Comparison of ENCODE assay signal across 25 cellular contexts in genomic region chrX:95427389-95427788, GRCh38.
DNase-seq lines count a peak whose midpoint lies in the region; ATAC-seq and TF ChIP-seq lines count a peak whose summit lies in the region.
"Had no signal": no experiment of that assay in that cellular context is flagged by ENCODE, and none has a peak within 500 bp of the region (broad histone marks: within the 10 kb centered on the region; RNA-seq: fewer than 3 reads in every experiment).

No MANE protein-coding gene starts in this region.

- no peak for TF ChIP-seq RAD21 in Ishikawa (IDR thresholded peaks at IDR 0.05; ENCODE audit: low read depth)

- H3K4me1 ChIP-seq in RWPE2 (ENCODE audit: insufficient read depth, poor library complexity, severe bottlenecking) (no peaks in the 10 kb centered on the region), BE2C (no peaks in the 10 kb centered on the region)
- H3K4me1 ChIP-seq: tibial artery had no signal

- TF ChIP-seq EP300 in Ishikawa (IDR thresholded peaks at IDR 0.05; ENCODE audit: borderline replicate concordance): no peak

- no peak overlapping the region for H3K27ac ChIP-seq in RWPE2 (ENCODE audit: poor library complexity, severe bottlenecking)
- H3K27ac ChIP-seq: tibial artery had no signal

- no peaks in the 10 kb centered on the region for H3K9me3 ChIP-seq in RWPE2 (ENCODE audit: severe bottlenecking)
- H3K9me3 ChIP-seq in BE2C: no peaks in the 10 kb centered on the region
- H3K9me3 ChIP-seq: tibial artery had no signal

- H3K36me3 ChIP-seq in RWPE2 (ENCODE audit: low read depth) (no peaks in the 10 kb centered on the region), BE2C (no peaks in the 10 kb centered on the region)
- H3K36me3 ChIP-seq: tibial artery had no signal

- TF ChIP-seq CTCF in RWPE2 (IDR thresholded peaks at IDR 0.05; ENCODE audit: poor library complexity, severe bottlenecking) (no peak), BE2C (IDR thresholded peaks at IDR 0.05; ENCODE audit: low read depth, low read length) (no peak)

- H3K27me3 ChIP-seq in RWPE2 (ENCODE audit: insufficient read depth, poor library complexity, severe bottlenecking): no peaks in the 10 kb centered on the region
- H3K27me3 ChIP-seq in BE2C: no peaks in the 10 kb centered on the region
- H3K27me3 ChIP-seq: tibial artery had no signal

- H3K4me3 ChIP-seq in RWPE2 (ENCODE audit: severe bottlenecking) (no peak overlapping the region), skeletal muscle cell (ENCODE audit: low read depth, low read length) (no peak overlapping the region), BE2C (ENCODE audit: low read depth, low read length) (no peak overlapping the region)
- H3K4me3 ChIP-seq: GM12878, GM23338, tibial artery had no signal

- ATAC-seq in RWPE2 (ENCODE audit: low read depth) (peak; percentile 59; the same call in 2 of the 3 replicates), esophagus mucosa (peak; percentile 85)
- ATAC-seq: activated T-cell treated with anti-CD3 and anti-CD28 coated beads, Interleukin-2, amount 50 U/mL, for 72 hours; GM12878; GM23338; stimulated activated naive CD8-positive, alpha-beta T cell treated with anti-CD3 and anti-CD28 coated beads, Interleukin-15, amount 100 ng/mL, for 72 hours; T-cell had no signal

- DNase-seq in RWPE2 (ENCODE audit: low spot score): no peak
- peak; percentile 1 for DNase-seq in skeletal muscle cell (ENCODE audit: low read depth)
- no peak for DNase-seq in GOT3 (lab: John Stamatoyannopoulos, UW)
- no peak for DNase-seq in activated CD8-positive, alpha-beta memory T cell treated with anti-CD3 and anti-CD28 coated beads, Interleukin-2, amount 50 U/mL, for 4 hours
- DNase-seq in BE2C: no peak
- DNase-seq: activated naive CD4-positive, alpha-beta T cell treated with anti-CD3 and anti-CD28 coated beads for 36 hours; activated T-cell treated with anti-CD3 and anti-CD28 coated beads, Interleukin-2, amount 50 U/mL, for 72 hours; amygdala; cerebellar nuclear complex; DND-41; IMR-90; mesenchymal stem cell; MM.1S; NCI-H1417 treated with DMSO at 0.1 percent for 48 hours; NCI-H748 treated with DMSO at 0.1 percent for 48 hours; occipital lobe; retina; SHP77 treated with DMSO at 0.1 percent for 48 hours; stimulated activated naive CD8-positive, alpha-beta T cell treated with anti-CD3 and anti-CD28 coated beads, Interleukin-15, amount 100 ng/mL, for 72 hours; T-cell had no signal

TF ChIP-seq in Ishikawa, 13 proteins besides CTCF, POLR2A, EP300 and RAD21:
- TF ChIP-seq MAX (IDR thresholded peaks at IDR 0.05): no peak
- TF ChIP-seq TEAD4 (IDR thresholded peaks at IDR 0.05): no peak
- TF ChIP-seq TCF12 (IDR thresholded peaks at IDR 0.05; ENCODE audit: low read depth): no peak
- TF ChIP-seq CREB1 (IDR thresholded peaks at IDR 0.05; ENCODE audit: low read depth): no peak
- peak; percentile 59; the same call in 1 of the 2 replicates for TF ChIP-seq USF1 (IDR thresholded peaks at IDR 0.05)
- TF ChIP-seq FOXM1 (IDR thresholded peaks at IDR 0.05; ENCODE audit: borderline replicate concordance, low read depth): no peak
- TF ChIP-seq CEBPB (IDR thresholded peaks at IDR 0.05): no peak
- no peak for TF ChIP-seq ZBTB7A (IDR thresholded peaks at IDR 0.05; ENCODE audit: low read depth)
- TF ChIP-seq NFIC (IDR thresholded peaks at IDR 0.05): peak; percentile 89
- TF ChIP-seq EGR1 (IDR thresholded peaks at IDR 0.05): no peak
TF ChIP-seq in Ishikawa: peak in this region for 2.
